Comparison of ENCODE assay signal across 9 cellular contexts in genomic region chr9:4489562-4489918, GRCh38. TPM values are rescaled to one million over a fixed set of nuclear protein-coding genes. Genes with fewer than 3 reads are reported as not detected.
DNase-seq lines count a peak whose midpoint lies in the region; ATAC-seq lines count a peak whose summit lies in the region.
"Had no signal": no experiment of that assay in that cellular context is flagged by ENCODE, and none has a peak within 500 bp of the region (broad histone marks: within the 10 kb centered on the region; RNA-seq: fewer than 3 reads in every experiment).

No MANE protein-coding gene starts in this region.

- no peaks in the 10 kb centered on the region for H3K36me3 ChIP-seq in mucosa of stomach (ENCODE audit: control insufficient read depth, insufficient read depth, low read length)

- H3K4me1 ChIP-seq in mucosa of stomach (ENCODE audit: control insufficient read depth, insufficient read depth, low read length): peaks cover 13% of the 10 kb centered on the region

- no peaks in the 10 kb centered on the region for H3K27me3 ChIP-seq in mucosa of stomach (ENCODE audit: control insufficient read depth, insufficient read depth, low read length)

- H3K4me3 ChIP-seq in mucosa of stomach (ENCODE audit: low read length): peak overlapping the region; percentile 74

- H3K27me3 Mint-ChIP-seq in T-helper 2 cell treated with Interferon-gamma antibody and Interleukin-4, amounts not matched to agents 5 μg/mL and 100 μg/mL, for 36 hours (ENCODE audit: low read depth): peaks cover 49% of the 10 kb centered on the region

- H3K9me3 Mint-ChIP-seq in T-helper 2 cell treated with Interferon-gamma antibody and Interleukin-4, amounts not matched to agents 5 μg/mL and 100 μg/mL, for 36 hours: no peaks in the 10 kb centered on the region

- H3K27ac Mint-ChIP-seq in T-helper 2 cell treated with Interferon-gamma antibody and Interleukin-4, amounts not matched to agents 5 μg/mL and 100 μg/mL, for 36 hours: no peak overlapping the region

- peak overlapping the region; percentile 68 for H3K9ac ChIP-seq in mucosa of stomach (ENCODE audit: low read length)

- H3K36me3 Mint-ChIP-seq in T-helper 2 cell treated with Interferon-gamma antibody and Interleukin-4, amounts not matched to agents 5 μg/mL and 100 μg/mL, for 36 hours (ENCODE audit: low read depth): no peaks in the 10 kb centered on the region

- no peak for DNase-seq in T-helper 2 cell treated with Interferon-gamma antibody and Interleukin-4, amounts not matched to agents 5 μg/mL and 100 μg/mL, for 36 hours (ENCODE audit: low spot score)
- DNase-seq in T-helper 2 cell (no peak), M059J (ENCODE audit: low read depth) (peak; percentile 47), ecto neural progenitor cell (ENCODE audit: low spot score) (peak; percentile 64), NCI-H774 (lab: John Stamatoyannopoulos, UW) (no peak), 8988T (no peak)
- DNase-seq: DND-41 had no signal

- no peaks in the 10 kb centered on the region for H3K9me3 ChIP-seq in mucosa of stomach (ENCODE audit: control insufficient read depth, low read length)

- H3K4me1 Mint-ChIP-seq in T-helper 2 cell treated with Interferon-gamma antibody and Interleukin-4, amounts not matched to agents 5 μg/mL and 100 μg/mL, for 36 hours (ENCODE audit: low read depth): peaks cover 11% of the 10 kb centered on the region

- peak overlapping the region; percentile 61 for H3K4me3 Mint-ChIP-seq in T-helper 2 cell treated with Interferon-gamma antibody and Interleukin-4, amounts not matched to agents 5 μg/mL and 100 μg/mL, for 36 hours

- ATAC-seq in HG03571 (IDR thresholded peaks at IDR 0.05; ENCODE audit: unreplicated experiment): no peak

RNA-seq across cellular contexts. Expression of gene SLC1A1, which starts 0.7 kb away (rescaled TPM):
- total RNA-seq in M059J (2014; rRNA removed; shearing (Covaris generic)): 14.7 and 20.6 TPM in 2 replicates

Comparison
In these comparisons a context has a peak if more than half of its experiments do, and no peak if none do; other contexts are left out.
1. DNase-seq: peak in M059J (single experiment) and ecto neural progenitor cell (single experiment); none in T-helper 2 cell treated with Interferon-gamma antibody and Interleukin-4, amounts not matched to agents 5 μg/mL and 100 μg/mL, for 36 hours (single experiment), T-helper 2 cell (0 of 5), NCI-H774 (single experiment) and 8988T (single experiment).